In genomic region chr12:66170606-66171005, GRCh38 we compare ENCODE assay signal across 10 cellular contexts. TPM values are rescaled to one million over a fixed set of nuclear protein-coding genes. Genes with fewer than 3 reads are reported as not detected.
A peak's percentile ranks its signal among the peaks of the same experiment; 100 is the strongest.
DNase-seq lines count a peak whose midpoint lies in the region; ATAC-seq and TF ChIP-seq lines count a peak whose summit lies in the region.
"Had no signal": no experiment of that assay in that cellular context is flagged by ENCODE, and none has a peak within 500 bp of the region (broad histone marks: within the 10 kb centered on the region; RNA-seq: fewer than 3 reads in every experiment).

No MANE protein-coding gene starts in this region.

- H3K4me3 Mint-ChIP-seq in IgD-negative memory B cell (peak overlapping the region; percentile 90 to 98 (median 98)), brain (peak overlapping the region; percentile 92 to 97 (median 93))
- peak overlapping the region; percentile 89 to 100 (median 95) for H3K4me3 Mint-ChIP-seq in naive thymus-derived CD4-positive, alpha-beta T cell

- peak overlapping the region; percentile 97 for H3K27ac ChIP-seq in naive thymus-derived CD4-positive, alpha-beta T cell (ENCODE audit: low read depth, low read length)

- H3K9me3 Mint-ChIP-seq in IgD-negative memory B cell: no peaks in the 10 kb centered on the region
- H3K9me3 Mint-ChIP-seq in brain: peaks cover 8 to 21% (median 15%) of the 10 kb centered on the region in 5 experiments
- H3K9me3 Mint-ChIP-seq in naive thymus-derived CD4-positive, alpha-beta T cell: peaks cover 0 to 10% (median 2%) of the 10 kb centered on the region in 11 donors

- POLR2A ChIA-PET in naive thymus-derived CD4-positive, alpha-beta T cell (lab: Charles Lee): interaction anchor here (0.8 to 2.7 kb wide), 4 partner anchors 10 to 39 kb away, joined by 6 to 56 read pairs (median 16); partner anchors contain the start of gene LLPH

- no peaks in the 10 kb centered on the region for H3K27me3 ChIP-seq in naive thymus-derived CD4-positive, alpha-beta T cell (ENCODE audit: control insufficient read depth in 2 of 2, insufficient read depth in 2 of 2, low read length in 2 of 2)

- H3K4me3 ChIP-seq in AG10803 (ENCODE audit: low read length): peak overlapping the region; percentile 90
- H3K4me3 ChIP-seq in naive thymus-derived CD4-positive, alpha-beta T cell (ENCODE audit: low read length): peak overlapping the region; percentile 80

- H3K27me3 Mint-ChIP-seq in IgD-negative memory B cell (peaks cover 2% of the 10 kb centered on the region), brain (no peaks in the 10 kb centered on the region)
- peaks cover 0 to 5% (median 0%) of the 10 kb centered on the region in 5 donors for H3K27me3 Mint-ChIP-seq in naive thymus-derived CD4-positive, alpha-beta T cell

- H3K27ac Mint-ChIP-seq in IgD-negative memory B cell (peak overlapping the region; percentile 89 to 100 (median 99)), brain (peak overlapping the region in 2 of 5 experiments; percentile 83 to 99)
- H3K27ac Mint-ChIP-seq in naive thymus-derived CD4-positive, alpha-beta T cell: peak overlapping the region; percentile 94 to 98 (median 97)

- H3K36me3 ChIP-seq in naive thymus-derived CD4-positive, alpha-beta T cell (ENCODE audit: control insufficient read depth in 2 of 3, insufficient read depth in 3 of 3, low read length in 3 of 3): peaks cover 0 to 6% (median 0%) of the 10 kb centered on the region in 3 experiments

- H3K4me1 Mint-ChIP-seq in IgD-negative memory B cell: peaks cover 23 to 28% (median 24%) of the 10 kb centered on the region in 3 donors
- H3K4me1 Mint-ChIP-seq in brain: peaks cover 24% of the 10 kb centered on the region
- H3K4me1 Mint-ChIP-seq in naive thymus-derived CD4-positive, alpha-beta T cell: peaks cover 31 to 52% (median 45%) of the 10 kb centered on the region in 7 donors

- CTCF ChIA-PET in naive thymus-derived CD4-positive, alpha-beta T cell (lab: Charles Lee): interaction anchor here (0.7 kb wide), 1 partner anchor 208 kb away, joined by 4 read pairs; no protein-coding TSS in a partner anchor

- ATAC-seq in naive thymus-derived CD4-positive, alpha-beta T cell: no peak
- ATAC-seq in GM18858 (IDR thresholded peaks at IDR 0.05; ENCODE audit: unreplicated experiment) (no peak), HG02623 (IDR thresholded peaks at IDR 0.05; ENCODE audit: unreplicated experiment) (no peak), HG02759 (IDR thresholded peaks at IDR 0.05; ENCODE audit: unreplicated experiment) (no peak)

- TF ChIP-seq CTCF in AG10803 (conservative IDR thresholded peaks at IDR 0.05; ENCODE audit: low read length) (no peak), brain (conservative IDR thresholded peaks at IDR 0.05) (no peak)

- DNase-seq in AG10803 (ENCODE audit: low read depth): no peak
- DNase-seq in naive thymus-derived CD4-positive, alpha-beta T cell: no peak
- DNase-seq in superior temporal gyrus (ENCODE audit: extremely low spot score): no peak
- DNase-seq: activated CD8-positive, alpha-beta memory T cell treated with anti-CD3 and anti-CD28 coated beads for 24 hours; stimulated activated CD4-positive, alpha-beta T cell treated with anti-CD3 and anti-CD28 coated beads, Interleukin-4, amount 100 ng/mL, for 4 hours had no signal

- no peaks in the 10 kb centered on the region for H3K9me3 ChIP-seq in naive thymus-derived CD4-positive, alpha-beta T cell (ENCODE audit: control insufficient read depth in 2 of 3, low read length in 3 of 3)

- H3K36me3 Mint-ChIP-seq in IgD-negative memory B cell (peaks cover 9% of the 10 kb centered on the region), brain (peaks cover 26% of the 10 kb centered on the region)
- peaks cover 9 to 34% (median 25%) of the 10 kb centered on the region in 5 donors for H3K36me3 Mint-ChIP-seq in naive thymus-derived CD4-positive, alpha-beta T cell

- intact Hi-C loops in naive thymus-derived CD4-positive, alpha-beta T cell (cut with micrococcal nuclease): no loop called here

- peaks cover 8 to 24% of the 10 kb centered on the region in 2 donors for H3K4me1 ChIP-seq in naive thymus-derived CD4-positive, alpha-beta T cell (ENCODE audit: control insufficient read depth in 2 of 2, insufficient read depth in 2 of 2, low read length in 2 of 2)

RNA-seq across cellular contexts. Expression of gene TMBIM4, which starts 0.8 kb away (rescaled TPM):
- polyA plus RNA-seq in IgD-negative memory B cell (324 TPM), brain (ENCODE audit: insufficient read depth, low read depth, low replicate concordance) (62.9 TPM)
- total RNA-seq in naive thymus-derived CD4-positive, alpha-beta T cell: 10 to 100 TPM; 38.6 to 88.0 (median 79.8) TPM
- 100 to 1,000 TPM; 218 to 374 TPM for polyA plus RNA-seq in naive thymus-derived CD4-positive, alpha-beta T cell

RNA-seq across cellular contexts. Expression of gene IRAK3, which starts 18.4 kb away (rescaled TPM):
- not detected for polyA plus RNA-seq in IgD-negative memory B cell
- polyA plus RNA-seq in brain (ENCODE audit: insufficient read depth, low read depth, low replicate concordance): 0.39 TPM
- 10 to 100 TPM in 1 of 5 experiments, 1 to 10 TPM in 2, under 1 TPM in 2; 0.19 to 28.8 (median 1.9) TPM for total RNA-seq in naive thymus-derived CD4-positive, alpha-beta T cell
- polyA plus RNA-seq in naive thymus-derived CD4-positive, alpha-beta T cell: not detected

RNA-seq across cellular contexts. Expression of gene LLPH, which starts 40.1 kb away (rescaled TPM):
- polyA plus RNA-seq in IgD-negative memory B cell: 33.2 TPM
- polyA plus RNA-seq in brain (ENCODE audit: insufficient read depth, low read depth, low replicate concordance): 13.3 TPM
- 10 to 100 TPM; 14.7 to 29.1 (median 28.4) TPM for total RNA-seq in naive thymus-derived CD4-positive, alpha-beta T cell
- 10 to 100 TPM; 28.1 to 31.1 TPM for polyA plus RNA-seq in naive thymus-derived CD4-positive, alpha-beta T cell
